1 cellular context compared by ENCODE assay signal in genomic region chr6:112150363-112150762, GRCh38.
TF ChIP-seq lines count a peak whose summit lies in the region.

No MANE protein-coding gene starts in this region.

TF ChIP-seq in H1, 55 proteins besides CTCF, POLR2A, EP300 and RAD21 (continued from another document):
- TF ChIP-seq CBX5 (IDR thresholded peaks at IDR 0.05; ENCODE audit: low read depth, low read length) (no peak), EGR1 (IDR thresholded peaks at IDR 0.05; ENCODE audit: borderline replicate concordance, low read depth, low read length) (no peak), CHD1 (IDR thresholded peaks at IDR 0.05; ENCODE audit: low read depth, low read length) (no peak), USF2 (IDR thresholded peaks at IDR 0.05; ENCODE audit: low read length) (no peak), RBBP5 (IDR thresholded peaks at IDR 0.05; ENCODE audit: borderline replicate concordance, low read depth, low read length) (no peak), POLR2AphosphoS5 (IDR thresholded peaks at IDR 0.05; ENCODE audit: low read depth, low read length) (no peak), CEBPB (IDR thresholded peaks at IDR 0.05; ENCODE audit: low read depth, low read length) (no peak), POU5F1 (IDR thresholded peaks at IDR 0.05; ENCODE audit: low read depth, low read length) (no peak), MAFK (IDR thresholded peaks at IDR 0.05; ENCODE audit: low read depth, low read length) (no peak)
TF ChIP-seq in H1: peak in this region for 0.
